1 cellular context compared by ENCODE assay signal in genomic region chr16:3188675-3188924, GRCh38.
TF ChIP-seq lines count a peak whose summit lies in the region.

No MANE protein-coding gene starts in this region.

TF ChIP-seq in K562, 482 proteins besides CTCF, POLR2A, EP300 and RAD21:
- TF ChIP-seq GATA2 (CRISPR knock-in tag; IDR thresholded peaks at IDR 0.05): no peak
- TF ChIP-seq ELK1 (CRISPR knock-in tag; IDR thresholded peaks at IDR 0.05): no peak
- no peak for TF ChIP-seq ZBED1 (IDR thresholded peaks at IDR 0.05)
- 0 out of 2 replicates have a peak, but pooled peaks have one; percentile 14 for TF ChIP-seq NR2C2 (CRISPR knock-in tag; IDR thresholded peaks at IDR 0.05)
- TF ChIP-seq NR2C2 (tag; IDR thresholded peaks at IDR 0.05): no peak
- no peak for TF ChIP-seq NR1H2 (CRISPR knock-in tag; IDR thresholded peaks at IDR 0.05)
- TF ChIP-seq LCOR (CRISPR knock-in tag; IDR thresholded peaks at IDR 0.05): no peak
- TF ChIP-seq NFRKB (IDR thresholded peaks at IDR 0.05; ENCODE audit: low read depth): no peak
- no peak for TF ChIP-seq HDAC2 (IDR thresholded peaks at IDR 0.05)
- no peak for TF ChIP-seq AFF1 (IDR thresholded peaks at IDR 0.05; ENCODE audit: low read depth in 1 of 2, partially characterized antibody in 2 of 2)
- no peak for TF ChIP-seq TFAM (CRISPR knock-in tag; conservative IDR thresholded peaks at IDR 0.05)
- TF ChIP-seq E2F5 (CRISPR knock-in tag; IDR thresholded peaks at IDR 0.05): 0 out of 2 replicates have a peak, but pooled peaks have one; percentile 28
- TF ChIP-seq KDM2B (CRISPR knock-in tag; IDR thresholded peaks at IDR 0.05): 0 out of 2 replicates have a peak, but pooled peaks have one; percentile 12
